Comparison of ENCODE assay signal across 5 cellular contexts in the genomic region with DNA sequence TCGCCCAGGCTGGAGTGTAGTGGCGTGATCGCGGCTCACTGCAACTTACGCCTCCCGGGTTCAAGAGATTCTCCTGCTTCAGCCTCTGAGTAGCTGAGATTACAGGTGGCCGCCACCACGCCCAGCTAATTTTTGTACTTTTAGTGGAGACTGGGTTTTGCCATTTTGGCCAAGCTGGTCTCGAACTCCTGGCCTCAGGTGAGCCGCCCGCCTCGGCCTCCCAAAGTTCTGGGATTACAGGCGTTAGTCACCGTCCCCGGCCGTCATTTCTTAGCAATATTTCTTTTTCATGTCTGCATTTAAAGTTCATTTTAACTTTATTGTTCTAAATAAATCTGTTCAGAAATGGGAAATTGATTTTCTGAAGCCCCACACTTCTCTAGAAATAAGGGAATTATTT.
"Had no signal": no experiment of that assay in that cellular context is flagged by ENCODE, and none has a peak within 500 bp of the region (broad histone marks: within the 10 kb centered on the region; RNA-seq: fewer than 3 reads in every experiment).

No MANE protein-coding gene starts in this region.

- DNase-seq: IMR-90, KBM-7, KG1 had no signal

- ATAC-seq: HepG2, K562 had no signal
